In the genomic region with DNA sequence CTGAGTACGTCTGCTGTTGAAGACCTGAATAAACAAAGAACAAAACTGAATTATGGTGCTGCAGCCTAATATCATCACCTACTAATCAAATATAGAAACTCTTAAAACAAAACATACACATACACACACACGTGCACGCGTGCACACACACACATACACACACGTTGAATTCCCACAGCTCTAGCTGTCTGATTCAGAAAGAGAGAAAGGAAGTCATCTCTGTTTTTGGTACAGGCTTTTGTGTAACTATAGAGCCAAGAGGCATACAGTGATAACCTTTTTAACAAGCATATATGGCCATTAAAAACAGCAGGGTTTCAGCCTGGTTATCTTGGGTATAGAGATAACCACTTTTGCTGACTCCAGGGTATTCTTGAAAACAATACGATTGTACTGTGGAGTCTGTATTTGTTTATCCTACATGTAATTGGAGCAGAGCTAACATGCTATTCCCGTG, we compare ENCODE assay signal across 12 cellular contexts.
DNase-seq lines count a peak whose midpoint lies in the region; ATAC-seq and TF ChIP-seq lines count a peak whose summit lies in the region.
"Had no signal": no experiment of that assay in that cellular context is flagged by ENCODE, and none has a peak within 500 bp of the region (broad histone marks: within the 10 kb centered on the region; RNA-seq: fewer than 3 reads in every experiment).

No MANE protein-coding gene starts in this region.

- no peaks in the 10 kb centered on the region for H3K27me3 ChIP-seq in Panc1 (ENCODE audit: control insufficient read depth, insufficient read depth, low read length)
- H3K27me3 ChIP-seq: gastroesophageal sphincter had no signal

- POLR2A ChIA-PET in Panc1 (lab: Charles Lee): no interaction called here

- peaks cover 9% of the 10 kb centered on the region; the same call in 1 of the 2 replicates for H3K4me1 ChIP-seq in Panc1 (ENCODE audit: control insufficient read depth, insufficient read depth, low read length)
- H3K4me1 ChIP-seq: gastroesophageal sphincter had no signal

- ATAC-seq in Panc1 (peak; percentile 88), HG02852 (IDR thresholded peaks at IDR 0.05; ENCODE audit: unreplicated experiment) (no peak), HG02981 (IDR thresholded peaks at IDR 0.05; ENCODE audit: unreplicated experiment) (no peak)
- ATAC-seq: gastroesophageal sphincter had no signal

- CTCF ChIA-PET in Panc1 (lab: Charles Lee): no interaction called here

- no TSS peak for BruUV-seq in Panc1 (replicated peaks; lab: Mats Ljungman, UMichigan)

- no peaks in the 10 kb centered on the region for H3K9me3 ChIP-seq in Panc1 (ENCODE audit: control insufficient read depth, insufficient read depth, low read depth, low read length)
- H3K9me3 ChIP-seq: gastroesophageal sphincter had no signal

- peak overlapping the region; percentile 1; the same call in 1 of the 2 replicates for H3K4me3 ChIP-seq in LNCaP clone FGC (ENCODE audit: low read depth, low read length)
- peak overlapping the region; percentile 13 to 31; a peak in 3 of 4 replicates for H3K4me3 ChIP-seq in Panc1 (ENCODE audit: low read depth in 2 of 2, low read length in 2 of 2)
- H3K4me3 ChIP-seq: gastroesophageal sphincter had no signal

- DNase-seq in COR-L47 (lab: John Stamatoyannopoulos, UW) (peak; percentile 21), LNCaP clone FGC (ENCODE audit: low read depth) (peak; percentile 85), Panc1 (ENCODE audit: low read depth, low spot score) (no peak), iris pigment epithelial cell (ENCODE audit: low read depth) (peak; percentile 12), retina (no peak)
- DNase-seq in activated effector memory CD4-positive, alpha-beta T cell treated with Interleukin-2 at 50 U/mL for 16 hours: no peak
- DNase-seq: activated CD4-positive, alpha-beta T cell treated with anti-CD3 and anti-CD28 coated beads, Interleukin-2, amount 50 U/mL, for 1 hour; anterior cingulate cortex; GOT3 had no signal

- in situ Hi-C loops in Panc1 (cut with HindIII; ENCODE audit: low pct_unique_long_range_greater_than_20kb, low sequenced_read_pairs): no loop called here

- intact Hi-C loops in Panc1 (cut with micrococcal nuclease; ENCODE audit: unreplicated experiment): no loop called here

- peak overlapping the region; percentile 81 for H3K27ac ChIP-seq in Panc1 (ENCODE audit: low read length)
- H3K27ac ChIP-seq: gastroesophageal sphincter had no signal

- TF ChIP-seq CTCF in LNCaP clone FGC (IDR thresholded peaks at IDR 0.05; ENCODE audit: control insufficient read depth, extremely low read depth, insufficient read depth): no peak
- TF ChIP-seq CTCF in Panc1 (IDR thresholded peaks at IDR 0.05): no peak

- no peaks in the 10 kb centered on the region for H3K36me3 ChIP-seq in Panc1 (ENCODE audit: control insufficient read depth, insufficient read depth, low read length)
- H3K36me3 ChIP-seq: gastroesophageal sphincter had no signal

Comparison
In these comparisons a context has a peak if more than half of its experiments do, and no peak if none do; other contexts are left out.
1. DNase-seq: peak in COR-L47 (single experiment), LNCaP clone FGC (single experiment) and iris pigment epithelial cell (single experiment); none in Panc1 (single experiment), activated effector memory CD4-positive, alpha-beta T cell treated with Interleukin-2 at 50 U/mL for 16 hours (single experiment) and retina (single experiment).